Comparison of ENCODE assay signal across 14 cellular contexts in the genomic region with DNA sequence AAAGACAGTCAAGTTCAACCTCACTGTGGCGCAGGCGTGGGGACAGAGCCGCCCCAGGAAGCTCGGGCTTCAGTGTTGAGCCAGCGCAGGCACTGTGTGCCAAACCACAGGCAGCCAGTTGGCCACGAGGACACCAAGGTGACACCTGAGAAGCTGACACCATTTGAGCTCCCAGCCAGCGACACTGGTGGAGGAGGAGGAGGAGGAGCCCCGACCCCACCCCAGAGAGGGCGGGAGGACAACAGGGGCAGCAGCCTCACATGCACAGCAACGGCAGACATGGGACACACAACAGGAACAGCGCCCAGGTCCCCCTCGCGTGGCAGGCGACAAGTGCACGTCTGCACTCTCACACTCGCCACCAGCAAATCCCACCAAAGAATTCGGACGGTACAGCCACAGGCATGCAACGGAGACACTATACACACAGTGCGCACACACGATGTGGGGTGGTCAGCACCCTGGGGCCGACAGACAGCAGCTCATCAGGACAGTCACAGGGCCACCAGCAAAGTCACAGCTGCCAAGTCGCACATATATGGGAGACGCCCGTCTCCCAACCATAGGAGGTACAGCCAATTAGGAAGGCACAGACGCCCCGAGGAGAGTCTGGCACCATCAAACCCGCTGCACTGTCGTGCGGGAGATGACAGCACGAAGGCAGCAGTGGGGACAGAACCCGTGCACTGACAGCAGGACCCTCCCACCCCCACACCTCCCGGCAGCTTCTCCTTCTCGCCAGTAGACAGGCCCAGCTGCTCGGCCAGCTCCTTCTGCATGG. TPM values are rescaled to one million over a fixed set of nuclear protein-coding genes. Genes with fewer than 3 reads are reported as not detected.
A peak's percentile ranks its signal among the peaks of the same experiment; 100 is the strongest.
DNase-seq lines count a peak whose midpoint lies in the region; ATAC-seq and TF ChIP-seq lines count a peak whose summit lies in the region.
"Had no signal": no experiment of that assay in that cellular context is flagged by ENCODE, and none has a peak within 500 bp of the region (broad histone marks: within the 10 kb centered on the region; RNA-seq: fewer than 3 reads in every experiment).

No MANE protein-coding gene starts in this region.

- H3K4me1 Mint-ChIP-seq in activated CD4-positive, alpha-beta memory T cell treated with anti-CD3 and anti-CD28 coated beads, Interleukin-2, amount 10 ng/mL, durations not matched to agents 7 days and 5 days: peaks cover 54% of the 10 kb centered on the region
- H3K4me1 Mint-ChIP-seq in activated CD4-positive, alpha-beta memory T cell treated with anti-CD3 and anti-CD28 coated beads for 36 hours (ENCODE audit: low read depth): peaks cover 48% of the 10 kb centered on the region
- peaks cover 54% of the 10 kb centered on the region for H3K4me1 Mint-ChIP-seq in central memory CD8-positive, alpha-beta T cell

- no peak for TF ChIP-seq POLR2A in spleen (IDR thresholded peaks at IDR 0.05)

- H3K27ac Mint-ChIP-seq in activated CD4-positive, alpha-beta memory T cell treated with anti-CD3 and anti-CD28 coated beads, Interleukin-2, amount 10 ng/mL, durations not matched to agents 7 days and 5 days: peak overlapping the region; percentile 10
- no peak overlapping the region for H3K27ac Mint-ChIP-seq in activated CD4-positive, alpha-beta memory T cell treated with anti-CD3 and anti-CD28 coated beads for 36 hours
- peak overlapping the region; percentile 72 for H3K27ac Mint-ChIP-seq in central memory CD8-positive, alpha-beta T cell (ENCODE audit: low read depth)
- H3K27ac Mint-ChIP-seq: activated B cell treated with CpG ODN at 0.5 μM for 24 hours had no signal

- DNase-seq in activated CD4-positive, alpha-beta memory T cell treated with anti-CD3 and anti-CD28 coated beads, Interleukin-2, amount 10 ng/mL, durations not matched to agents 7 days and 5 days: no peak
- DNase-seq in activated CD4-positive, alpha-beta memory T cell treated with anti-CD3 and anti-CD28 coated beads for 36 hours: no peak
- DNase-seq in central memory CD8-positive, alpha-beta T cell (ENCODE audit: low spot score in 2 of 2): no peak
- DNase-seq in spleen (peak; percentile 71), left ventricle myocardium superior (no peak)
- DNase-seq: activated B cell treated with CpG ODN at 0.5 μM for 24 hours, adrenal gland had no signal

- H3K27me3 ChIP-seq in spleen (replicated peaks in 1 of 7): no peaks in the 10 kb centered on the region
- H3K27me3 ChIP-seq: adrenal gland, left lung had no signal

- no peak for ATAC-seq in central memory CD8-positive, alpha-beta T cell (replicated peaks; ENCODE audit: extremely low read depth, poor library complexity, severe bottlenecking)
- ATAC-seq in HG02885 (IDR thresholded peaks at IDR 0.05; ENCODE audit: poor library complexity, unreplicated experiment) (no peak), left ventricle myocardium superior (no peak), GM21423 (IDR thresholded peaks at IDR 0.05; ENCODE audit: unreplicated experiment) (no peak)
- ATAC-seq: left lung had no signal

- H3K4me3 ChIP-seq in HEK293 (ENCODE audit: low read depth, low read length) (no peak overlapping the region), spleen (peak overlapping the region in 1 of 8 donors; percentile 16)
- H3K4me3 ChIP-seq: adrenal gland, left lung, prostate gland, thoracic aorta had no signal

- TF ChIP-seq CTCF in HEK293 (tag by site-specific recombination; IDR thresholded peaks at IDR 0.05) (no peak), spleen (IDR thresholded peaks at IDR 0.05 in 8 of 11, conservative IDR thresholded peaks at IDR 0.05 in 3 of 11) (no peak)

- POLR2A ChIA-PET in activated CD4-positive, alpha-beta memory T cell treated with anti-CD3 and anti-CD28 coated beads, Interleukin-2, amount 10 ng/mL, durations not matched to agents 7 days and 5 days (lab: Charles Lee): interaction anchor here (1.1 to 10.1 kb wide), 3 partner anchors 11 to 20 kb away, joined by 3 to 96 read pairs (median 52); a partner anchor contains a TSS
- POLR2A ChIA-PET in activated CD4-positive, alpha-beta memory T cell treated with anti-CD3 and anti-CD28 coated beads for 36 hours (lab: Charles Lee): interaction anchor here (5.4 to 8.7 kb wide), 2 partner anchors 11 to 19 kb away, joined by 75 to 76 read pairs; a partner anchor contains a TSS
- POLR2A ChIA-PET in HEK293 (lab: Yijun Ruan, JAX): interaction anchor here (0.5 to 3.2 kb wide), 4 partner anchors 8 to 52 kb away, joined by 3 to 25 read pairs (median 4); a partner anchor contains a TSS

- H3K9me3 Mint-ChIP-seq in activated CD4-positive, alpha-beta memory T cell treated with anti-CD3 and anti-CD28 coated beads, Interleukin-2, amount 10 ng/mL, durations not matched to agents 7 days and 5 days: no peaks in the 10 kb centered on the region
- H3K9me3 Mint-ChIP-seq in activated CD4-positive, alpha-beta memory T cell treated with anti-CD3 and anti-CD28 coated beads for 36 hours: no peaks in the 10 kb centered on the region
- no peaks in the 10 kb centered on the region for H3K9me3 Mint-ChIP-seq in central memory CD8-positive, alpha-beta T cell
- H3K9me3 Mint-ChIP-seq: activated B cell treated with CpG ODN at 0.5 μM for 24 hours had no signal

- no peaks in the 10 kb centered on the region for H3K27me3 Mint-ChIP-seq in activated CD4-positive, alpha-beta memory T cell treated with anti-CD3 and anti-CD28 coated beads, Interleukin-2, amount 10 ng/mL, durations not matched to agents 7 days and 5 days
- H3K27me3 Mint-ChIP-seq in activated CD4-positive, alpha-beta memory T cell treated with anti-CD3 and anti-CD28 coated beads for 36 hours: no peaks in the 10 kb centered on the region
- no peaks in the 10 kb centered on the region for H3K27me3 Mint-ChIP-seq in central memory CD8-positive, alpha-beta T cell
- H3K27me3 Mint-ChIP-seq: activated B cell treated with CpG ODN at 0.5 μM for 24 hours had no signal

- H3K36me3 Mint-ChIP-seq in activated CD4-positive, alpha-beta memory T cell treated with anti-CD3 and anti-CD28 coated beads, Interleukin-2, amount 10 ng/mL, durations not matched to agents 7 days and 5 days (ENCODE audit: low read depth): peaks cover 49% of the 10 kb centered on the region
- peaks cover 45% of the 10 kb centered on the region for H3K36me3 Mint-ChIP-seq in activated CD4-positive, alpha-beta memory T cell treated with anti-CD3 and anti-CD28 coated beads for 36 hours
- peaks cover 66% of the 10 kb centered on the region for H3K36me3 Mint-ChIP-seq in central memory CD8-positive, alpha-beta T cell (ENCODE audit: insufficient read depth)

- CTCF ChIA-PET in activated CD4-positive, alpha-beta memory T cell treated with anti-CD3 and anti-CD28 coated beads, Interleukin-2, amount 10 ng/mL, durations not matched to agents 7 days and 5 days (lab: Charles Lee): interaction anchor here (1.0 to 9.3 kb wide), 3 partner anchors 13 to 134 kb away, joined by 3 to 72 read pairs (median 4); no protein-coding TSS in a partner anchor
- CTCF ChIA-PET in activated CD4-positive, alpha-beta memory T cell treated with anti-CD3 and anti-CD28 coated beads for 36 hours (lab: Charles Lee): interaction anchor here (0.8 to 9.4 kb wide), 4 partner anchors 13 to 134 kb away, joined by 3 to 96 read pairs (median 7); no protein-coding TSS in a partner anchor
- CTCF ChIA-PET in HEK293 (lab: Yijun Ruan, JAX): interaction anchor here (0.5 to 1.6 kb wide), 4 partner anchors 17 to 186 kb away, joined by 3 to 4 read pairs (median 3); no protein-coding TSS in a partner anchor

- H3K27ac ChIP-seq in HEK293 (ENCODE audit: extremely low read depth, low read depth, low read length) (no peak overlapping the region), spleen (peak overlapping the region in 2 of 8 donors; percentile 77 to 87)
- H3K27ac ChIP-seq: adrenal gland, KMS-11, left lung, prostate gland, thoracic aorta had no signal

- H3K36me3 ChIP-seq in HEK293 (ENCODE audit: control insufficient read depth in 2 of 2, insufficient read depth in 1 of 2, low read length in 2 of 2) (peaks cover 11 to 68% of the 10 kb centered on the region in 2 experiments), spleen (peaks cover 4 to 58% (median 53%) of the 10 kb centered on the region in 6 donors)

- H3K9me3 ChIP-seq in HEK293 (ENCODE audit: control insufficient read depth, insufficient read depth, low read depth, low read length) (no peaks in the 10 kb centered on the region), spleen (no peaks in the 10 kb centered on the region)
- H3K9me3 ChIP-seq: adrenal gland, left lung, prostate gland, thoracic aorta had no signal

- no peak overlapping the region for H3K4me3 Mint-ChIP-seq in activated CD4-positive, alpha-beta memory T cell treated with anti-CD3 and anti-CD28 coated beads, Interleukin-2, amount 10 ng/mL, durations not matched to agents 7 days and 5 days
- H3K4me3 Mint-ChIP-seq in activated CD4-positive, alpha-beta memory T cell treated with anti-CD3 and anti-CD28 coated beads for 36 hours: no peak overlapping the region
- peak overlapping the region; percentile 44 for H3K4me3 Mint-ChIP-seq in central memory CD8-positive, alpha-beta T cell
- H3K4me3 Mint-ChIP-seq: activated B cell treated with CpG ODN at 0.5 μM for 24 hours had no signal

- intact Hi-C loops in activated CD4-positive, alpha-beta memory T cell treated with anti-CD3 and anti-CD28 coated beads for 36 hours (cut with micrococcal nuclease): no loop called here
- intact Hi-C loops in spleen (cut with DNase I; ENCODE audit: low total_unique reads) (loop anchor here (10.0 kb wide), 1 partner anchor 139 kb away; a partner anchor contains a TSS), left ventricle myocardium superior (cut with micrococcal nuclease) (no loop called here)

- H3K4me1 ChIP-seq in HEK293 (ENCODE audit: control insufficient read depth, insufficient read depth, low read length): no peaks in the 10 kb centered on the region
- peaks cover 23 to 95% (median 60%) of the 10 kb centered on the region in 6 donors for H3K4me1 ChIP-seq in spleen

- WGBS in spleen, 5 donors: 85 to 94% (median 87%) methylated on average over 17 to 35 of the region's 35 CpGs

RNA-seq across cellular contexts. Expression of a gene that starts 3.4 kb away (rescaled TPM):
- total RNA-seq in activated CD4-positive, alpha-beta memory T cell treated with anti-CD3 and anti-CD28 coated beads, Interleukin-2, amount 10 ng/mL, durations not matched to agents 7 days and 5 days: 100 to 1,000 TPM; 202 to 203 TPM
- total RNA-seq in activated CD4-positive, alpha-beta memory T cell treated with anti-CD3 and anti-CD28 coated beads for 36 hours: 100 to 1,000 TPM; 218 to 245 TPM
- 100 to 1,000 TPM; 165 to 209 (median 194) TPM for total RNA-seq in spleen
- 100 to 1,000 TPM; 200 to 262 (median 213) TPM for polyA plus RNA-seq in spleen
- 179 TPM for total RNA-seq in left ventricle myocardium superior

RNA-seq across cellular contexts. Expression of a gene that starts 4.8 kb away (rescaled TPM):
- 10 to 100 TPM; 33.2 to 33.5 TPM for total RNA-seq in activated CD4-positive, alpha-beta memory T cell treated with anti-CD3 and anti-CD28 coated beads, Interleukin-2, amount 10 ng/mL, durations not matched to agents 7 days and 5 days
- total RNA-seq in activated CD4-positive, alpha-beta memory T cell treated with anti-CD3 and anti-CD28 coated beads for 36 hours: 10 to 100 TPM; 28.4 to 29.6 TPM
- total RNA-seq in spleen (10 to 100 TPM; 10.9 to 24.2 (median 18.2) TPM), left ventricle myocardium superior (4.2 TPM)
- 10 to 100 TPM in 2 of 3 donors, 1 to 10 TPM in 1; 7.9 to 18.2 (median 14.7) TPM for polyA plus RNA-seq in spleen

RNA-seq across cellular contexts. Expression of a gene that starts 10.1 kb away (rescaled TPM):
- 10 to 100 TPM; 74.3 to 75.6 TPM for total RNA-seq in activated CD4-positive, alpha-beta memory T cell treated with anti-CD3 and anti-CD28 coated beads, Interleukin-2, amount 10 ng/mL, durations not matched to agents 7 days and 5 days
- total RNA-seq in activated CD4-positive, alpha-beta memory T cell treated with anti-CD3 and anti-CD28 coated beads for 36 hours: 100 to 1,000 TPM in 1 of 2 experiments, 10 to 100 TPM in 1; 99.2 to 107 TPM
- total RNA-seq in spleen (10 to 100 TPM; 26.8 to 52.1 (median 40.9) TPM), left ventricle myocardium superior (21.4 TPM)
- 10 to 100 TPM; 46.1 to 90.2 (median 60.3) TPM for polyA plus RNA-seq in spleen

RNA-seq across cellular contexts. Expression of a gene that starts 13.8 kb away (rescaled TPM):
- 1 to 10 TPM; 2.4 TPM for total RNA-seq in activated CD4-positive, alpha-beta memory T cell treated with anti-CD3 and anti-CD28 coated beads, Interleukin-2, amount 10 ng/mL, durations not matched to agents 7 days and 5 days
- 10 to 100 TPM; 11.8 to 12.4 TPM for total RNA-seq in activated CD4-positive, alpha-beta memory T cell treated with anti-CD3 and anti-CD28 coated beads for 36 hours
- total RNA-seq in spleen (1 to 10 TPM; 1.4 to 4.8 (median 3.4) TPM), left ventricle myocardium superior (not detected)
- polyA plus RNA-seq in spleen: 10 to 100 TPM; 10.6 to 18.4 (median 12.6) TPM
- total RNA-seq: thoracic aorta had no signal

RNA-seq across cellular contexts. Expression of a gene that starts 30.2 kb away (rescaled TPM):
- 100 to 1,000 TPM; 103 to 108 TPM for total RNA-seq in activated CD4-positive, alpha-beta memory T cell treated with anti-CD3 and anti-CD28 coated beads, Interleukin-2, amount 10 ng/mL, durations not matched to agents 7 days and 5 days
- total RNA-seq in activated CD4-positive, alpha-beta memory T cell treated with anti-CD3 and anti-CD28 coated beads for 36 hours: 10 to 100 TPM; 53.5 to 62.9 TPM
- total RNA-seq in spleen (10 to 100 TPM; 52.2 to 65.6 (median 57.8) TPM), left ventricle myocardium superior (8.2 TPM)
- 10 to 100 TPM; 33.0 to 55.8 (median 42.6) TPM for polyA plus RNA-seq in spleen
